27 cellular contexts compared by ENCODE assay signal in genomic region chr2:60267122-60267521, GRCh38.
"Had no signal": no experiment of that assay in that cellular context is flagged by ENCODE, and none has a peak within 500 bp of the region (broad histone marks: within the 10 kb centered on the region; RNA-seq: fewer than 3 reads in every experiment).

No MANE protein-coding gene starts in this region.

- H3K27ac Mint-ChIP-seq: activated CD4-positive, alpha-beta memory T cell treated with anti-CD3 and anti-CD28 coated beads, Interleukin-2, amount 10 ng/mL, durations not matched to agents 7 days and 5 days; activated CD8-positive, alpha-beta memory T cell treated with anti-CD3 and anti-CD28 coated beads, Interleukin-2, amount 10 ng/mL, durations not matched to agents 7 days and 5 days; activated naive CD4-positive, alpha-beta T cell treated with anti-CD3 and anti-CD28 coated beads, Interleukin-2, amount 50 U/mL, for 24 hours; activated naive CD8-positive, alpha-beta T cell treated with anti-CD3 and anti-CD28 coated beads, Interleukin-2, amount 10 ng/mL, durations not matched to agents 7 days and 5 days; activated T-cell treated with anti-CD3 and anti-CD28 coated beads, Interleukin-2, amount 50 U/mL, for 72 hours; activated T-helper 17 cell treated with anti-CD3 and anti-CD28 coated beads, Interleukin-2, amount 50 U/mL, for 72 hours had no signal

- H3K4me1 Mint-ChIP-seq: activated CD4-positive, alpha-beta memory T cell treated with anti-CD3 and anti-CD28 coated beads, Interleukin-2, amount 10 ng/mL, durations not matched to agents 7 days and 5 days; activated CD8-positive, alpha-beta memory T cell treated with anti-CD3 and anti-CD28 coated beads, Interleukin-2, amount 10 ng/mL, durations not matched to agents 7 days and 5 days; activated naive CD4-positive, alpha-beta T cell treated with anti-CD3 and anti-CD28 coated beads, Interleukin-2, amount 50 U/mL, for 24 hours; activated naive CD8-positive, alpha-beta T cell treated with anti-CD3 and anti-CD28 coated beads, Interleukin-2, amount 10 ng/mL, durations not matched to agents 7 days and 5 days; activated T-helper 17 cell treated with anti-CD3 and anti-CD28 coated beads, Interleukin-2, amount 50 U/mL, for 72 hours had no signal

- DNase-seq: activated CD4-positive, alpha-beta memory T cell treated with anti-CD3 and anti-CD28 coated beads, Interleukin-2, amount 10 ng/mL, durations not matched to agents 7 days and 5 days; activated CD4-positive, alpha-beta T cell treated with anti-CD3 and anti-CD28 coated beads for 1 hour; activated CD4-positive, alpha-beta T cell treated with anti-CD3 and anti-CD28 coated beads for 48 hours; activated CD4-positive, CD25-positive, alpha-beta regulatory T cell; activated CD8-positive, alpha-beta memory T cell treated with anti-CD3 and anti-CD28 coated beads for 24 hours; activated CD8-positive, alpha-beta memory T cell treated with anti-CD3 and anti-CD28 coated beads, Interleukin-2, amount 10 ng/mL, durations not matched to agents 7 days and 5 days; activated effector memory CD4-positive, alpha-beta T cell treated with anti-CD3 and anti-CD28 coated beads, Interleukin-2, amount 50 U/mL, for 16 hours; activated naive CD4-positive, alpha-beta T cell; activated naive CD8-positive, alpha-beta T cell treated with anti-CD3 and anti-CD28 coated beads, Interleukin-2, amount 10 ng/mL, durations not matched to agents 7 days and 5 days; activated T-cell treated with anti-CD3 and anti-CD28 coated beads, Interleukin-2, amount 50 U/mL, for 1 hour; activated T-cell treated with anti-CD3 and anti-CD28 coated beads, Interleukin-2, amount 50 U/mL, for 72 hours; amygdala; MM.1S; MV-4-11; NCI-H1105; NCI-H1417 treated with DMSO at 0.1 percent for 48 hours; NCI-H187 treated with DMSO at 0.1 percent for 48 hours; NCI-H2081; NCI-H446; NCI-H510A treated with DMSO at 0.1 percent for 48 hours; NCI-H526 treated with DMSO at 0.1 percent for 48 hours; PC-9; SJCRH30; T1000; WERI-Rb-1 had no signal

- H3K4me3 Mint-ChIP-seq: activated CD4-positive, alpha-beta memory T cell treated with anti-CD3 and anti-CD28 coated beads, Interleukin-2, amount 10 ng/mL, durations not matched to agents 7 days and 5 days; activated CD8-positive, alpha-beta memory T cell treated with anti-CD3 and anti-CD28 coated beads, Interleukin-2, amount 10 ng/mL, durations not matched to agents 7 days and 5 days; activated naive CD4-positive, alpha-beta T cell treated with anti-CD3 and anti-CD28 coated beads, Interleukin-2, amount 50 U/mL, for 24 hours; activated naive CD8-positive, alpha-beta T cell treated with anti-CD3 and anti-CD28 coated beads, Interleukin-2, amount 10 ng/mL, durations not matched to agents 7 days and 5 days; activated T-cell treated with anti-CD3 and anti-CD28 coated beads, Interleukin-2, amount 50 U/mL, for 72 hours; activated T-helper 17 cell treated with anti-CD3 and anti-CD28 coated beads, Interleukin-2, amount 50 U/mL, for 72 hours had no signal

- H3K9me3 Mint-ChIP-seq: activated naive CD4-positive, alpha-beta T cell treated with anti-CD3 and anti-CD28 coated beads, Interleukin-2, amount 50 U/mL, for 24 hours; activated T-helper 17 cell treated with anti-CD3 and anti-CD28 coated beads, Interleukin-2, amount 50 U/mL, for 72 hours had no signal

- H3K36me3 Mint-ChIP-seq: activated CD8-positive, alpha-beta memory T cell treated with anti-CD3 and anti-CD28 coated beads, Interleukin-2, amount 10 ng/mL, durations not matched to agents 7 days and 5 days; activated naive CD4-positive, alpha-beta T cell treated with anti-CD3 and anti-CD28 coated beads, Interleukin-2, amount 50 U/mL, for 24 hours; activated naive CD8-positive, alpha-beta T cell treated with anti-CD3 and anti-CD28 coated beads, Interleukin-2, amount 10 ng/mL, durations not matched to agents 7 days and 5 days had no signal

- ATAC-seq: activated CD8-positive, alpha-beta memory T cell treated with anti-CD3 and anti-CD28 coated beads, Interleukin-2, amount 10 ng/mL, durations not matched to agents 7 days and 5 days; activated T-cell treated with anti-CD3 and anti-CD28 coated beads, Interleukin-2, amount 50 U/mL, for 72 hours; activated T-helper 17 cell treated with anti-CD3 and anti-CD28 coated beads, Interleukin-2, amount 50 U/mL, for 72 hours had no signal

- H3K27me3 Mint-ChIP-seq: activated CD4-positive, alpha-beta memory T cell treated with anti-CD3 and anti-CD28 coated beads, Interleukin-2, amount 10 ng/mL, durations not matched to agents 7 days and 5 days; activated CD8-positive, alpha-beta memory T cell treated with anti-CD3 and anti-CD28 coated beads, Interleukin-2, amount 10 ng/mL, durations not matched to agents 7 days and 5 days had no signal
